In genomic region chr6:34986845-34987246, GRCh38 we compare ENCODE assay signal across 9 cellular contexts.
A peak's percentile ranks its signal among the peaks of the same experiment; 100 is the strongest.
DNase-seq lines count a peak whose midpoint lies in the region; ATAC-seq and TF ChIP-seq lines count a peak whose summit lies in the region.
"Had no signal": no experiment of that assay in that cellular context is flagged by ENCODE, and none has a peak within 500 bp of the region (broad histone marks: within the 10 kb centered on the region; RNA-seq: fewer than 3 reads in every experiment).

No MANE protein-coding gene starts in this region.

- H3K9ac ChIP-seq in fibroblast of lung (ENCODE audit: insufficient read depth, low read length): no peak overlapping the region

- H2AFZ ChIP-seq in fibroblast of lung (ENCODE audit: low read length): no peak overlapping the region

- H3K27me3 Mint-ChIP-seq in activated T-cell treated with anti-CD3 and anti-CD28 coated beads, Interleukin-2, amount 50 U/mL, for 24 hours: no peaks in the 10 kb centered on the region
- H3K27me3 Mint-ChIP-seq in nephron (ENCODE audit: low read depth): no peaks in the 10 kb centered on the region
- H3K27me3 Mint-ChIP-seq: IgD-negative memory B cell had no signal

- H3K36me3 Mint-ChIP-seq in activated T-cell treated with anti-CD3 and anti-CD28 coated beads, Interleukin-2, amount 50 U/mL, for 24 hours (ENCODE audit: low read depth): peaks cover 79% of the 10 kb centered on the region
- H3K36me3 Mint-ChIP-seq in nephron (ENCODE audit: low read depth): peaks cover 39% of the 10 kb centered on the region

- H4K20me1 ChIP-seq in fibroblast of lung (ENCODE audit: control insufficient read depth, extremely low read depth, insufficient read depth, low read length): no peaks in the 10 kb centered on the region

- H3K4me1 ChIP-seq in fibroblast of lung (ENCODE audit: control insufficient read depth, extremely low read depth, insufficient read depth, low read length): peaks cover 2% of the 10 kb centered on the region

- H3K4me3 Mint-ChIP-seq in activated T-cell treated with anti-CD3 and anti-CD28 coated beads, Interleukin-2, amount 50 U/mL, for 24 hours: no peak overlapping the region
- H3K4me3 Mint-ChIP-seq in nephron: no peak overlapping the region
- H3K4me3 Mint-ChIP-seq: IgD-negative memory B cell had no signal

- no peak overlapping the region for H3K4me3 ChIP-seq in fibroblast of lung (replicated peaks in 1 of 4; ENCODE audit: control extremely low read depth in 1 of 4, insufficient read depth in 1 of 4, low read depth in 3 of 4, low read length in 4 of 4)

- no peaks in the 10 kb centered on the region for H3K9me3 Mint-ChIP-seq in activated T-cell treated with anti-CD3 and anti-CD28 coated beads, Interleukin-2, amount 50 U/mL, for 24 hours
- no peaks in the 10 kb centered on the region for H3K9me3 Mint-ChIP-seq in nephron
- H3K9me3 Mint-ChIP-seq: IgD-negative memory B cell had no signal

- peak; percentile 36 for ATAC-seq in stimulated activated naive CD8-positive, alpha-beta T cell treated with anti-CD3 and anti-CD28 coated beads, Interleukin-15, Interleukin-2, amounts not matched to agents 100 U/mL and 50 U/mL, for 24 hours
- no peak for ATAC-seq in HG03460 (IDR thresholded peaks at IDR 0.05; ENCODE audit: unreplicated experiment)

- H3K4me1 Mint-ChIP-seq in activated T-cell treated with anti-CD3 and anti-CD28 coated beads, Interleukin-2, amount 50 U/mL, for 24 hours (ENCODE audit: low read depth): peaks cover 3% of the 10 kb centered on the region
- H3K4me1 Mint-ChIP-seq in nephron: peaks cover 30% of the 10 kb centered on the region
- H3K4me1 Mint-ChIP-seq: IgD-negative memory B cell had no signal

- no peaks in the 10 kb centered on the region for H3K79me2 ChIP-seq in fibroblast of lung (ENCODE audit: control insufficient read depth, insufficient read depth, low read length)

- H3K4me2 ChIP-seq in fibroblast of lung (ENCODE audit: extremely low read depth, insufficient read depth, low read length): no peak overlapping the region

- H3K27ac ChIP-seq in fibroblast of lung (ENCODE audit: insufficient read depth, low read length): no peak overlapping the region

- DNase-seq in COR-L47 (lab: John Stamatoyannopoulos, UW) (peak; percentile 83), KG1 (lab: John Stamatoyannopoulos, UW) (peak; percentile 28), OCI-M1 (lab: John Stamatoyannopoulos, UW) (peak; percentile 77), fibroblast of lung (ENCODE audit: low read depth in 2 of 2) (peak; percentile 74 to 88)
- peak; percentile 48 for DNase-seq in activated T-cell treated with anti-CD3 and anti-CD28 coated beads, Interleukin-2, amount 50 U/mL, for 24 hours
- peak; percentile 57 for DNase-seq in stimulated activated naive CD8-positive, alpha-beta T cell treated with anti-CD3 and anti-CD28 coated beads, Interleukin-15, Interleukin-2, amounts not matched to agents 100 U/mL and 50 U/mL, for 24 hours

- H3K36me3 ChIP-seq in fibroblast of lung (ENCODE audit: control insufficient read depth, insufficient read depth, low read length): no peaks in the 10 kb centered on the region

- no peaks in the 10 kb centered on the region for H3K27me3 ChIP-seq in fibroblast of lung (ENCODE audit: control insufficient read depth, insufficient read depth, low read length)

- H3K9me3 ChIP-seq in fibroblast of lung (ENCODE audit: control insufficient read depth, insufficient read depth, low read depth, low read length): no peaks in the 10 kb centered on the region

- no peak overlapping the region for H3K27ac Mint-ChIP-seq in activated T-cell treated with anti-CD3 and anti-CD28 coated beads, Interleukin-2, amount 50 U/mL, for 24 hours
- no peak overlapping the region for H3K27ac Mint-ChIP-seq in nephron

- TF ChIP-seq CTCF in fibroblast of lung (conservative IDR thresholded peaks at IDR 0.05 in 1 of 2, IDR thresholded peaks at IDR 0.05 in 1 of 2; ENCODE audit: low read depth in 1 of 2, low read length in 2 of 2): peak; percentile 74 to 75
- TF ChIP-seq CTCF in nephron (IDR thresholded peaks at IDR 0.05; ENCODE audit: unreplicated experiment in 3 of 3): peak; percentile 82 to 90 (median 85)

Comparison
In these comparisons a context has a peak if more than half of its experiments do, and no peak if none do; other contexts are left out.
1. DNase-seq: peak in every context shown above with its lines; median percentile 83 in COR-L47; 81 in fibroblast of lung; 77 in OCI-M1; 57 in stimulated activated naive CD8-positive, alpha-beta T cell treated with anti-CD3 and anti-CD28 coated beads, Interleukin-15, Interleukin-2, amounts not matched to agents 100 U/mL and 50 U/mL, for 24 hours; 48 in activated T-cell treated with anti-CD3 and anti-CD28 coated beads, Interleukin-2, amount 50 U/mL, for 24 hours; 28 in KG1.